23 cellular contexts compared by ENCODE assay signal in genomic region chr3:42720126-42720525, GRCh38. TPM values are rescaled to one million over a fixed set of nuclear protein-coding genes. Genes with fewer than 3 reads are reported as not detected.
DNase-seq lines count a peak whose midpoint lies in the region; ATAC-seq and TF ChIP-seq lines count a peak whose summit lies in the region.
"Had no signal": no experiment of that assay in that cellular context is flagged by ENCODE, and none has a peak within 500 bp of the region (broad histone marks: within the 10 kb centered on the region; RNA-seq: fewer than 3 reads in every experiment).

No MANE protein-coding gene starts in this region.

- no TSS peak for BruUV-seq in MCF 10A (replicated peaks; lab: Mats Ljungman, UMichigan)
- no TSS peak for BruUV-seq in mammary epithelial cell (replicated peaks; lab: Mats Ljungman, UMichigan)

- no peak overlapping the region for H4K91ac ChIP-seq in neuronal stem cell (ENCODE audit: low read depth, low read length, poor library complexity)

- no peaks in the 10 kb centered on the region for H4K20me1 ChIP-seq in mammary epithelial cell (ENCODE audit: insufficient read depth, low read length)
- H4K20me1 ChIP-seq: BLaER1 had no signal

- H3K4me3 Mint-ChIP-seq in MCF 10A (ENCODE audit: unreplicated experiment), result no peak overlapping the region
- H3K4me3 Mint-ChIP-seq: GM23338 had no signal

- H3K14ac ChIP-seq in neuronal stem cell (ENCODE audit: low read length), result no peak overlapping the region

- H3K4me1 ChIP-seq in breast epithelium (no peaks in the 10 kb centered on the region), mammary epithelial cell (ENCODE audit: insufficient read depth, low read length) (no peaks in the 10 kb centered on the region), neuronal stem cell (ENCODE audit: control insufficient read depth in 2 of 2, insufficient read depth in 1 of 2, low read depth in 1 of 2, low read length in 2 of 2) (no peaks in the 10 kb centered on the region)
- H3K4me1 ChIP-seq: BLaER1 had no signal

- intact Hi-C loops in MCF 10A (cut with micrococcal nuclease), result no loop called here
- intact Hi-C loops in breast epithelium (cut with DNase I; ENCODE audit: low total_unique reads), result no loop called here
- intact Hi-C loops in mammary epithelial cell (cut with micrococcal nuclease), result no loop called here

- H3K79me2 ChIP-seq in mammary epithelial cell (ENCODE audit: insufficient read depth, low read length), result no peaks in the 10 kb centered on the region

- H3K4me3 ChIP-seq in breast epithelium, result no peak overlapping the region
- no peak overlapping the region for H3K4me3 ChIP-seq in NB4 (ENCODE audit: low read depth, low read length)
- no peak overlapping the region for H3K4me3 ChIP-seq in mammary epithelial cell (replicated peaks in 1 of 3; ENCODE audit: insufficient read depth in 1 of 3, low read depth in 2 of 3, low read length in 3 of 3)
- no peak overlapping the region for H3K4me3 ChIP-seq in neuronal stem cell (ENCODE audit: low read length in 2 of 2)
- H3K4me3 ChIP-seq: BLaER1, GM23338, MG63 had no signal

- ATAC-seq in HG03039 (IDR thresholded peaks at IDR 0.05; ENCODE audit: unreplicated experiment), result no peak
- ATAC-seq: GM23338, HCT116, Panc1, Right ventricle myocardium inferior, SK-N-SH treated with all-trans-retinoic acid at 6 μM for 48 hours had no signal

- WGBS in mammary epithelial cell (ENCODE audit: low coverage, missing lambda C conversion rate), result 74% methylated on average over 4 of the region's 4 CpGs
- WGBS in neuronal stem cell (ENCODE audit: extremely low coverage in 2 of 2, insufficient read length in 2 of 2, insufficient replicate concordance in 1 of 2), 2 donors, result 100% methylated on average over 1 of the region's 4 CpGs; no CpG with 5 or more reads in 1 of the 2 donors

- no peak overlapping the region for H3K4me2 ChIP-seq in mammary epithelial cell (ENCODE audit: insufficient read depth, low read depth, low read length)
- no peak overlapping the region for H3K4me2 ChIP-seq in neuronal stem cell (ENCODE audit: insufficient read depth, low read length, poor library complexity, severe bottlenecking)
- H3K4me2 ChIP-seq: BLaER1, GM23338 had no signal

- peaks cover 5% of the 10 kb centered on the region for H3K4me1 Mint-ChIP-seq in MCF 10A (ENCODE audit: insufficient read depth, unreplicated experiment)
- H3K4me1 Mint-ChIP-seq: GM23338 had no signal

- H2BK15ac ChIP-seq in neuronal stem cell (ENCODE audit: low read length), result no peak overlapping the region

- no peak for TF ChIP-seq POLR2A in breast epithelium (IDR thresholded peaks at IDR 0.05)
- TF ChIP-seq POLR2A in NB4 (IDR thresholded peaks at IDR 0.05; ENCODE audit: extremely low read depth, insufficient read length), result no peak

- H3K27ac Mint-ChIP-seq in MCF 10A (ENCODE audit: low read depth, unreplicated experiment), result no peak overlapping the region
- H3K27ac Mint-ChIP-seq: GM23338 had no signal

- no peak for TF ChIP-seq CTCF in MCF 10A (IDR thresholded peaks at IDR 0.05; ENCODE audit: unreplicated experiment)
- TF ChIP-seq CTCF in breast epithelium (IDR thresholded peaks at IDR 0.05), result no peak
- no peak for TF ChIP-seq CTCF in NB4 (IDR thresholded peaks at IDR 0.05; ENCODE audit: low read depth, low read length)
- no peak for TF ChIP-seq CTCF in mammary epithelial cell (conservative IDR thresholded peaks at IDR 0.05 in 1 of 2, IDR thresholded peaks at IDR 0.05 in 1 of 2; ENCODE audit: extremely low read depth in 1 of 2, insufficient read depth in 1 of 2, low read depth in 1 of 2, low read length in 2 of 2)

- no peak overlapping the region for H4K8ac ChIP-seq in neuronal stem cell (ENCODE audit: low read depth, low read length)

- no peak overlapping the region for H2BK5ac ChIP-seq in neuronal stem cell (ENCODE audit: low read length)

- no peaks in the 10 kb centered on the region for H3K36me3 Mint-ChIP-seq in MCF 10A (ENCODE audit: insufficient read depth, unreplicated experiment)

- H3K9me3 Mint-ChIP-seq in MCF 10A (ENCODE audit: unreplicated experiment), result no peaks in the 10 kb centered on the region

- H3K27me3 ChIP-seq in breast epithelium, result no peaks in the 10 kb centered on the region
- H3K27me3 ChIP-seq in mammary epithelial cell (ENCODE audit: insufficient read depth, low read length), result no peaks in the 10 kb centered on the region
- peaks cover 0 to 4% (median 0%) of the 10 kb centered on the region in 3 experiments for H3K27me3 ChIP-seq in neuronal stem cell (ENCODE audit: control insufficient read depth in 3 of 3, insufficient read depth in 3 of 3, low read depth in 1 of 3, low read length in 3 of 3)
- H3K27me3 ChIP-seq: BLaER1, MG63 had no signal

- no peaks in the 10 kb centered on the region for H3K9me3 ChIP-seq in breast epithelium
- no peaks in the 10 kb centered on the region for H3K9me3 ChIP-seq in mammary epithelial cell (replicated peaks; ENCODE audit: insufficient read depth, low read length)
- no peaks in the 10 kb centered on the region for H3K9me3 ChIP-seq in neuronal stem cell (replicated peaks in 1 of 2; ENCODE audit: control insufficient read depth in 2 of 2, insufficient read depth in 1 of 2, low read depth in 1 of 2, low read length in 2 of 2)
- H3K9me3 ChIP-seq: BLaER1, MG63 had no signal

- H2BK120ac ChIP-seq in neuronal stem cell (ENCODE audit: low read depth, low read length), result no peak overlapping the region

- dilution Hi-C loops in mammary epithelial cell (cut with HindIII; ENCODE audit: low sequenced_read_pairs), result no loop called here

- H2AK5ac ChIP-seq in neuronal stem cell (ENCODE audit: low read depth, low read length), result no peak overlapping the region

- POLR2A ChIA-PET in MCF 10A (lab: Yijun Ruan, JAX), result interaction anchor here (1.1 to 1.8 kb wide), 2 partner anchors 36 to 68 kb away, joined by 3 to 4 read pairs; no protein-coding TSS in a partner anchor

- no peak overlapping the region for H3K4ac ChIP-seq in neuronal stem cell (ENCODE audit: low read length)

- H3K36me3 ChIP-seq in breast epithelium, result no peaks in the 10 kb centered on the region
- H3K36me3 ChIP-seq in mammary epithelial cell (ENCODE audit: insufficient read depth, low read length), result no peaks in the 10 kb centered on the region
- H3K36me3 ChIP-seq in neuronal stem cell (replicated peaks in 1 of 2; ENCODE audit: control insufficient read depth in 2 of 2, insufficient read depth in 2 of 2, low read length in 2 of 2), result no peaks in the 10 kb centered on the region
- H3K36me3 ChIP-seq: BLaER1, MG63 had no signal

- H3K79me1 ChIP-seq in neuronal stem cell (ENCODE audit: low read depth, low read length), result no peaks in the 10 kb centered on the region

- in situ Hi-C loops in mammary epithelial cell (cut with MboI; ENCODE audit: low sequenced_read_pairs in 2 of 2), result no loop called here

- H3K18ac ChIP-seq in neuronal stem cell (ENCODE audit: low read length), result no peak overlapping the region

- no peak overlapping the region for H2BK12ac ChIP-seq in neuronal stem cell (ENCODE audit: low read length)

- H3K9ac ChIP-seq in mammary epithelial cell (ENCODE audit: insufficient read depth, low read length), result no peak overlapping the region
- H3K9ac ChIP-seq in neuronal stem cell (ENCODE audit: low read depth, low read length, poor library complexity), result no peak overlapping the region
- H3K9ac ChIP-seq: BLaER1 had no signal

- no peak overlapping the region for H3K23ac ChIP-seq in neuronal stem cell (ENCODE audit: low read depth, low read length, poor library complexity)

- H3K27me3 Mint-ChIP-seq in MCF 10A (ENCODE audit: insufficient read depth, unreplicated experiment), result no peaks in the 10 kb centered on the region

- H2AFZ ChIP-seq in mammary epithelial cell (ENCODE audit: low read depth, low read length), result no peak overlapping the region
- H2AFZ ChIP-seq in neuronal stem cell (ENCODE audit: low read length), result no peak overlapping the region

- DNase-seq in MCF 10A (ENCODE audit: unreplicated experiment) (peak; percentile 17), breast epithelium (ENCODE audit: low spot score in 2 of 2) (no peak), NB4 (ENCODE audit: low read depth) (peak; percentile 49), mammary epithelial cell (peak; percentile 7), superior temporal gyrus (ENCODE audit: extremely low spot score) (peak; percentile 21), HuH-7.5 (ENCODE audit: low spot score) (no peak), neuronal stem cell (ENCODE audit: low spot score) (no peak)
- DNase-seq: DMS 273 treated with DMSO at 0.1 percent for 48 hours, KG1, MG63, NCI-H1417, NCI-H1930, NCI-H446, NCI-H69 had no signal

- CTCF ChIA-PET in MCF 10A (lab: Yijun Ruan, JAX) (interaction anchor here (0.6 to 1.5 kb wide), 3 partner anchors 10 to 25 kb away, joined by 3 to 5 read pairs (median 3); no protein-coding TSS in a partner anchor), mammary epithelial cell (lab: Charles Lee; ENCODE audit: low non-redundant PET) (no interaction called here)

- H3K27ac ChIP-seq in breast epithelium (no peak overlapping the region), mammary epithelial cell (ENCODE audit: insufficient read depth, low read depth, low read length) (no peak overlapping the region), neuronal stem cell (replicated peaks; ENCODE audit: low read length) (no peak overlapping the region)
- H3K27ac ChIP-seq: BLaER1 had no signal

RNA-seq across cellular contexts. Expression of gene HHATL, which starts 17.5 kb away (rescaled TPM):
- total RNA-seq in MCF 10A (2022), result not detected in 2 replicates
- 1 to 10 TPM in 1 of 3 donors, under 1 TPM in 1, not detected in 1; 0.32 to 1.6 TPM for total RNA-seq in breast epithelium
- not detected for total RNA-seq in mammary epithelial cell
- not detected for polyA plus RNA-seq in mammary epithelial cell
- not detected for polyA minus RNA-seq in mammary epithelial cell
- polyA plus RNA-seq in neuronal stem cell (2013, experiment 1 of 2), result not detected
- not detected for polyA plus RNA-seq in neuronal stem cell (2013, experiment 2 of 2)
- total RNA-seq: A172, Daoy, GM23338 had no signal
- polyA plus RNA-seq: GM23338 had no signal

RNA-seq across cellular contexts. Expression of gene KLHL40, which starts 34.8 kb away (rescaled TPM):
- total RNA-seq in MCF 10A (2022) (not detected in 2 replicates), breast epithelium (not detected), mammary epithelial cell (not detected)
- not detected for polyA plus RNA-seq in mammary epithelial cell
- polyA minus RNA-seq in mammary epithelial cell, result not detected
- polyA plus RNA-seq in neuronal stem cell (2013, experiment 1 of 2), result not detected
- not detected for polyA plus RNA-seq in neuronal stem cell (2013, experiment 2 of 2)
- total RNA-seq: A172, Daoy, GM23338, Right ventricle myocardium inferior had no signal
- polyA plus RNA-seq: GM23338 had no signal

RNA-seq across cellular contexts. Expression of gene CCDC13, which starts 52.9 kb away (rescaled TPM):
- total RNA-seq in MCF 10A (2022) (1.1 and 1.3 TPM in 2 replicates), breast epithelium (1 to 10 TPM; 2.3 to 2.9 (median 2.9) TPM), mammary epithelial cell (under 1 TPM; 0.49 to 0.50 TPM)
- polyA plus RNA-seq in mammary epithelial cell, result 0.15 TPM
- not detected for polyA minus RNA-seq in mammary epithelial cell
- 1.3 TPM for polyA plus RNA-seq in neuronal stem cell (2013, experiment 1 of 2)
- 1.7 TPM for polyA plus RNA-seq in neuronal stem cell (2013, experiment 2 of 2)
- total RNA-seq: A172 had no signal

Comparison
In these comparisons a context has a peak if more than half of its experiments do, and no peak if none do; other contexts are left out.
1. DNase-seq: peak in MCF 10A (single experiment), NB4 (single experiment), mammary epithelial cell (single experiment) and superior temporal gyrus (single experiment); none in breast epithelium (0 of 2), HuH-7.5 (single experiment) and neuronal stem cell (single experiment).